In genomic region chr15:78804391-78804792, GRCh38 we compare ENCODE assay signal across 17 cellular contexts. TPM values are rescaled to one million over a fixed set of nuclear protein-coding genes. Genes with fewer than 3 reads are reported as not detected.
DNase-seq lines count a peak whose midpoint lies in the region; ATAC-seq, FAIRE-seq and TF ChIP-seq lines count a peak whose summit lies in the region.
"Had no signal": no experiment of that assay in that cellular context is flagged by ENCODE, and none has a peak within 500 bp of the region (broad histone marks: within the 10 kb centered on the region; RNA-seq: fewer than 3 reads in every experiment).

No MANE protein-coding gene starts in this region.

- no peak overlapping the region for H3K56ac ChIP-seq in H1 (replicated peaks; ENCODE audit: insufficient read length, low read depth, low read length)

- no peak overlapping the region for H4K8ac ChIP-seq in H1 (ENCODE audit: extremely low read depth, insufficient read depth, low read length)

- H3K4ac ChIP-seq in H1 (replicated peaks; ENCODE audit: insufficient read length, low read depth, low read length): no peak overlapping the region

- POLR2A ChIA-PET in H1 (lab: Charles Lee; ENCODE audit: partially characterized antibody): interaction anchor here (0.6 to 1.5 kb wide), 3 partner anchors 10 to 1171 kb away, joined by 3 to 4 read pairs (median 3); no protein-coding TSS in a partner anchor

- H3K23ac ChIP-seq in H1 (ENCODE audit: insufficient read length): no peak overlapping the region

- H2BK15ac ChIP-seq in H1 (ENCODE audit: low read length): no peak overlapping the region

- H4K91ac ChIP-seq in H1 (replicated peaks; ENCODE audit: insufficient read length, low read length): no peak overlapping the region

- no peak for TF ChIP-seq CTCF in H1 (IDR thresholded peaks at IDR 0.05; ENCODE audit: control extremely low read depth in 1 of 3, insufficient read depth in 1 of 3, low read depth in 1 of 3, low read length in 3 of 3)
- no peak for TF ChIP-seq CTCF in testis (IDR thresholded peaks at IDR 0.05)

- H3K18ac ChIP-seq in H1 (ENCODE audit: extremely low read depth, low read length): no peak overlapping the region

- H3K4me3 ChIP-seq in H1 (ENCODE audit: extremely low read depth in 1 of 4, insufficient read depth in 2 of 4, low read depth in 3 of 4, low read length in 4 of 4) (peak overlapping the region in 3 of 4 experiments; percentile 7 to 42 (median 19); a peak in 4 of 8 replicates), testis (no peak overlapping the region), small intestine (ENCODE audit: low read depth in 1 of 2, low read length in 2 of 2) (no peak overlapping the region)
- H3K4me3 ChIP-seq: A549 had no signal

- DNase-seq in Ammon's horn (ENCODE audit: low spot score) (peak; percentile 45), NCI-H2107 (lab: John Stamatoyannopoulos, UW) (peak; percentile 7), H1 (ENCODE audit: low read depth in 1 of 2, low spot score in 2 of 2) (peak; percentile 46 to 67), iPS-NIHi11 (ENCODE audit: low spot score) (peak; percentile 38), testis (no peak), small intestine (no peak), NK-92 (lab: John Stamatoyannopoulos, UW; ENCODE audit: unreplicated experiment) (no peak)
- DNase-seq: activated CD4-positive, alpha-beta T cell treated with anti-CD3 and anti-CD28 coated beads, Interleukin-2, amount 50 U/mL, for 4 hours; activated T-cell treated with anti-CD3 and anti-CD28 coated beads, Interleukin-2, amount 50 U/mL, for 4 hours; dermis blood vessel endothelial cell; MM.1S; NCI-H2081 had no signal

- ATAC-seq in HG03520 (IDR thresholded peaks at IDR 0.05; ENCODE audit: unreplicated experiment): no peak
- ATAC-seq: A549; activated T-cell treated with anti-CD3 and anti-CD28 coated beads, Interleukin-2, amount 50 U/mL, for 4 hours had no signal

- no peaks in the 10 kb centered on the region; the same call in 1 of the 2 replicates for H3K79me1 ChIP-seq in H1 (ENCODE audit: low read depth, low read length)

- H4K20me1 ChIP-seq in H1 (replicated peaks in 1 of 2; ENCODE audit: control insufficient read depth in 1 of 2, insufficient read depth in 2 of 2, low read length in 2 of 2): peaks cover 6 to 7% of the 10 kb centered on the region in 2 experiments

- no peak overlapping the region for H3K9ac ChIP-seq in H1 (replicated peaks in 1 of 4; ENCODE audit: extremely low read depth in 1 of 4, low read depth in 3 of 4, low read length in 3 of 4)

- H3K79me2 ChIP-seq in H1 (ENCODE audit: control insufficient read depth in 1 of 2, insufficient read depth in 2 of 2, low read length in 2 of 2): peaks cover 0 to 20% of the 10 kb centered on the region in 2 experiments; a peak in 2 of 4 replicates

- H3K27me3 ChIP-seq in H1 (replicated peaks in 1 of 4; ENCODE audit: control insufficient read depth in 3 of 4, extremely low read depth in 1 of 4, insufficient read depth in 3 of 4, low read length in 3 of 4) (peaks cover 0 to 4% (median 1%) of the 10 kb centered on the region in 4 experiments; a peak in 3 of 7 replicates), testis (no peaks in the 10 kb centered on the region), small intestine (ENCODE audit: control insufficient read depth in 2 of 2, insufficient read depth in 2 of 2, low read length in 2 of 2) (peaks cover 0 to 2% of the 10 kb centered on the region in 2 donors)

- no peaks in the 10 kb centered on the region for H3K9me3 ChIP-seq in H1 (ENCODE audit: insufficient read depth in 2 of 2, low read depth in 1 of 2, low read length in 1 of 2)
- H3K9me3 ChIP-seq in testis: no peaks in the 10 kb centered on the region
- no peaks in the 10 kb centered on the region for H3K9me3 ChIP-seq in small intestine (ENCODE audit: control insufficient read depth, low read depth)

- no peak for TF ChIP-seq RAD21 in H1 (IDR thresholded peaks at IDR 0.05 in 1 of 2, conservative IDR thresholded peaks at IDR 0.05 in 1 of 2; ENCODE audit: low read depth in 2 of 2, low read length in 2 of 2)

- H3K36me3 ChIP-seq in H1 (ENCODE audit: control insufficient read depth in 2 of 4, insufficient read depth in 4 of 4, low read length in 3 of 4) (peaks cover 0 to 5% (median 0%) of the 10 kb centered on the region in 4 experiments; a peak in 1 of 8 replicates), testis (ENCODE audit: low read depth, missing control alignments) (no peaks in the 10 kb centered on the region), small intestine (ENCODE audit: control insufficient read depth in 2 of 2, insufficient read depth in 2 of 2, low read length in 2 of 2) (no peaks in the 10 kb centered on the region)

- no peak overlapping the region for H2AFZ ChIP-seq in H1 (ENCODE audit: low read length)

- H3K23me2 ChIP-seq in H1 (ENCODE audit: low read depth, low read length): no peaks in the 10 kb centered on the region

- H3K4me2 ChIP-seq in H1 (ENCODE audit: insufficient read depth in 1 of 2, low read depth in 2 of 2, low read length in 2 of 2): peak overlapping the region; percentile 45 to 65
- H3K4me2 ChIP-seq: A549 had no signal

- H4K5ac ChIP-seq in H1 (ENCODE audit: insufficient read length, low read depth, low read length): no peak overlapping the region

- H2BK5ac ChIP-seq in H1 (ENCODE audit: low read depth, low read length): no peak overlapping the region

- peaks cover 3 to 12% (median 10%) of the 10 kb centered on the region in 4 experiments for H3K4me1 ChIP-seq in H1 (replicated peaks in 1 of 4; ENCODE audit: control insufficient read depth in 3 of 4, insufficient read depth in 4 of 4, low read length in 3 of 4)
- H3K4me1 ChIP-seq in testis: no peaks in the 10 kb centered on the region
- no peaks in the 10 kb centered on the region for H3K4me1 ChIP-seq in small intestine (ENCODE audit: control insufficient read depth in 2 of 2, insufficient read depth in 1 of 2, low read depth in 1 of 2, low read length in 1 of 2)
- H3K4me1 ChIP-seq: A549 had no signal

- H2BK12ac ChIP-seq in H1 (ENCODE audit: low read depth, low read length): no peak overlapping the region

- intact Hi-C loops in testis (cut with DNase I; ENCODE audit: low total_unique reads): no loop called here

- no peak overlapping the region for H2BK20ac ChIP-seq in H1 (ENCODE audit: low read length)

- TF ChIP-seq POLR2A in H1 (IDR thresholded peaks at IDR 0.05; ENCODE audit: control extremely low read depth in 1 of 2, low read depth in 2 of 2, low read length in 2 of 2) (no peak), testis (IDR thresholded peaks at IDR 0.05) (no peak)

- no peak overlapping the region for H2AK5ac ChIP-seq in H1 (ENCODE audit: low read depth, low read length)

- CTCF ChIA-PET in H1 (lab: Charles Lee; ENCODE audit: partially characterized antibody): interaction anchor here (0.6 to 1.3 kb wide), 6 partner anchors 9 to 94 kb away, joined by 3 to 6 read pairs (median 4); no protein-coding TSS in a partner anchor

- no peak overlapping the region for H3K14ac ChIP-seq in H1 (ENCODE audit: insufficient read length)

- TF ChIP-seq EP300 in H1 (IDR thresholded peaks at IDR 0.05; ENCODE audit: borderline replicate concordance in 1 of 2, low read depth in 2 of 2, low read length in 2 of 2): no peak

- no peak overlapping the region for H2BK120ac ChIP-seq in H1 (replicated peaks; ENCODE audit: low read depth, low read length)

- FAIRE-seq in H1 (lab: Jason Lieb, UNC) (no peak), small intestine (lab: Jason Lieb, UNC) (no peak)
- FAIRE-seq: A549, keratinocyte had no signal

- H3K27ac ChIP-seq in H1 (ENCODE audit: low read depth, low read length) (peak overlapping the region; percentile 29; the same call in 1 of the 2 replicates), testis (no peak overlapping the region), small intestine (ENCODE audit: low read depth in 1 of 2, low read length in 1 of 2) (no peak overlapping the region)
- H3K27ac ChIP-seq: A549, epithelial cell of prostate, RWPE1 had no signal

- WGBS in H1 (ENCODE audit: extremely low coverage in 1 of 2, insufficient coverage in 1 of 2, insufficient read length in 1 of 2, insufficient replicate concordance in 2 of 2, low coverage in 1 of 2, low lambda C conversion rate in 2 of 2, missing lambda C conversion rate in 1 of 2), 2 experiments: 13% methylated on average over 14 of the region's 14 CpGs; no CpG with 5 or more reads in 1 of the 2 experiments
- WGBS in testis, 2 donors: 77 to 94% methylated on average over 7 to 14 of the region's 14 CpGs
- 74 to 77% (median 76%) methylated on average over 14 of the region's 14 CpGs for WGBS in small intestine, 3 donors

RNA-seq across cellular contexts. Expression of gene ADAMTS7, which starts 6.9 kb away (rescaled TPM):
- 43.1 and 45.2 TPM in 2 replicates for total RNA-seq in H1 (2021; fragmentation: NEBNext Ultra II Directional; extraction: Animal tissue kit (Norgen Biotek cat#: 25700))
- polyA plus RNA-seq in H1 (2011; rRNA removed) (27.9 and 54.6 TPM in 2 replicates), testis (ENCODE audit: insufficient read depth, low read depth, low replicate concordance) (5.7 TPM), small intestine (under 1 TPM in 2 of 3 donors, not detected in 1; 0.27 to 0.84 TPM)
- polyA plus RNA-seq in H1 (2011; cell fraction: cytosol; rRNA removed): 30.9 TPM
- 185 TPM for polyA plus RNA-seq in H1 (2011; cell fraction: nucleus; rRNA removed)
- polyA plus RNA-seq in H1 (2012, experiment 1 of 2): 23.0 to 41.5 TPM (median 38.0 TPM) in 4 replicates
- 23.5 TPM for polyA plus RNA-seq in H1 (2012, experiment 2 of 2)
- polyA plus RNA-seq in H1 (2013, experiment 1 of 2): 43.7 TPM
- polyA plus RNA-seq in H1 (2013, experiment 2 of 2): 36.1 TPM
- polyA minus RNA-seq in H1 (2011; rRNA and poly(A)+ RNA removed): 22.3 and 28.5 TPM in 2 replicates
- polyA minus RNA-seq in H1 (2011; cell fraction: cytosol; rRNA and poly(A)+ RNA removed): 29.9 TPM
- 54.6 TPM for polyA minus RNA-seq in H1 (2011; cell fraction: nucleus; rRNA and poly(A)+ RNA removed)
- total RNA-seq in testis: 10 to 100 TPM; 11.6 to 11.9 TPM

Comparison
In these comparisons a context has a peak if more than half of its experiments do, and no peak if none do; other contexts are left out.
1. DNase-seq: peak in Ammon's horn (single experiment), NCI-H2107 (single experiment), H1 (2 of 2) and iPS-NIHi11 (single experiment); none in testis (single experiment), small intestine (single experiment) and NK-92 (single experiment).
2. H3K4me3 ChIP-seq: peak in H1 (3 of 4); none in testis (0 of 2) and small intestine (0 of 2).